ENCODE assay signal across 19 cellular contexts in genomic region chr15:65447145-65447544, GRCh38. TPM values are rescaled to one million over a fixed set of nuclear protein-coding genes. Genes with fewer than 3 reads are reported as not detected.
DNase-seq lines count a peak whose midpoint lies in the region; ATAC-seq and TF ChIP-seq lines count a peak whose summit lies in the region.
"Had no signal": no experiment of that assay in that cellular context is flagged by ENCODE, and none has a peak within 500 bp of the region (broad histone marks: within the 10 kb centered on the region; RNA-seq: fewer than 3 reads in every experiment).

No MANE protein-coding gene starts in this region.

- no peaks in the 10 kb centered on the region for H3K9me3 Mint-ChIP-seq in activated naive CD4-positive, alpha-beta T cell treated with anti-CD3 and anti-CD28 coated beads, Interleukin-2, amount 50 U/mL, for 24 hours
- H3K9me3 Mint-ChIP-seq in activated naive CD4-positive, alpha-beta T cell treated with anti-CD3 and anti-CD28 coated beads, Interleukin-2, amount 50 U/mL, for 72 hours, result no peaks in the 10 kb centered on the region
- H3K9me3 Mint-ChIP-seq in activated T-helper 17 cell treated with anti-CD3 and anti-CD28 coated beads, Interleukin-2, amount 50 U/mL, for 72 hours, result no peaks in the 10 kb centered on the region
- H3K9me3 Mint-ChIP-seq in central memory CD8-positive, alpha-beta T cell, result no peaks in the 10 kb centered on the region
- H3K9me3 Mint-ChIP-seq: CD14-positive monocyte; CD4-positive, alpha-beta T cell; GM23338; H9 had no signal

- no peak for TF ChIP-seq POLR2A in GM18505 (IDR thresholded peaks at IDR 0.05; ENCODE audit: borderline replicate concordance, extremely low read depth, insufficient read depth, insufficient read length)

- H3K4me1 Mint-ChIP-seq in activated naive CD4-positive, alpha-beta T cell treated with anti-CD3 and anti-CD28 coated beads, Interleukin-2, amount 50 U/mL, for 24 hours, result no peaks in the 10 kb centered on the region
- H3K4me1 Mint-ChIP-seq in activated T-helper 17 cell treated with anti-CD3 and anti-CD28 coated beads, Interleukin-2, amount 50 U/mL, for 72 hours, result no peaks in the 10 kb centered on the region
- H3K4me1 Mint-ChIP-seq in central memory CD8-positive, alpha-beta T cell, result no peaks in the 10 kb centered on the region
- H3K4me1 Mint-ChIP-seq: CD14-positive monocyte, GM23338 had no signal

- DNase-seq in activated naive CD4-positive, alpha-beta T cell treated with anti-CD3 and anti-CD28 coated beads, Interleukin-2, amount 50 U/mL, for 72 hours (ENCODE audit: low spot score in 2 of 2), result no peak
- no peak for DNase-seq in central memory CD8-positive, alpha-beta T cell (ENCODE audit: low spot score in 2 of 2)
- no peak for DNase-seq in OCI-M2 (lab: John Stamatoyannopoulos, UW; ENCODE audit: unreplicated experiment)
- DNase-seq: ACHN; AML-193; BE2C; Caco-2; CD4-positive, alpha-beta T cell; DMS 273 treated with DMSO at 0.1 percent for 48 hours; DMS79; EL; GDM1; H9 had no signal

- ATAC-seq in activated naive CD4-positive, alpha-beta T cell treated with anti-CD3 and anti-CD28 coated beads, Interleukin-2, amount 50 U/mL, for 72 hours, result no peak
- no peak for ATAC-seq in activated T-helper 17 cell treated with anti-CD3 and anti-CD28 coated beads, Interleukin-2, amount 50 U/mL, for 72 hours (replicated peaks)
- ATAC-seq in central memory CD8-positive, alpha-beta T cell (replicated peaks; ENCODE audit: extremely low read depth, poor library complexity, severe bottlenecking), result no peak
- ATAC-seq in GM18505 (IDR thresholded peaks at IDR 0.05; ENCODE audit: unreplicated experiment), result no peak
- ATAC-seq: GM23338, HCT116 had no signal

- peak overlapping the region; percentile 2 for H3K27ac Mint-ChIP-seq in activated naive CD4-positive, alpha-beta T cell treated with anti-CD3 and anti-CD28 coated beads, Interleukin-2, amount 50 U/mL, for 24 hours
- no peak overlapping the region for H3K27ac Mint-ChIP-seq in activated naive CD4-positive, alpha-beta T cell treated with anti-CD3 and anti-CD28 coated beads, Interleukin-2, amount 50 U/mL, for 72 hours
- peak overlapping the region; percentile 23 for H3K27ac Mint-ChIP-seq in activated T-helper 17 cell treated with anti-CD3 and anti-CD28 coated beads, Interleukin-2, amount 50 U/mL, for 72 hours
- H3K27ac Mint-ChIP-seq in central memory CD8-positive, alpha-beta T cell (ENCODE audit: low read depth), result peak overlapping the region; percentile 17
- H3K27ac Mint-ChIP-seq: CD14-positive monocyte; CD4-positive, alpha-beta T cell; GM23338; H9 had no signal

- H3K36me3 Mint-ChIP-seq in activated naive CD4-positive, alpha-beta T cell treated with anti-CD3 and anti-CD28 coated beads, Interleukin-2, amount 50 U/mL, for 24 hours, result peaks cover 10% of the 10 kb centered on the region
- H3K36me3 Mint-ChIP-seq in activated naive CD4-positive, alpha-beta T cell treated with anti-CD3 and anti-CD28 coated beads, Interleukin-2, amount 50 U/mL, for 72 hours, result no peaks in the 10 kb centered on the region
- H3K36me3 Mint-ChIP-seq in activated T-helper 17 cell treated with anti-CD3 and anti-CD28 coated beads, Interleukin-2, amount 50 U/mL, for 72 hours (ENCODE audit: low read depth), result peaks cover 85% of the 10 kb centered on the region
- H3K36me3 Mint-ChIP-seq in central memory CD8-positive, alpha-beta T cell (ENCODE audit: insufficient read depth), result peaks cover 50% of the 10 kb centered on the region

- no peak overlapping the region for H3K4me3 Mint-ChIP-seq in activated naive CD4-positive, alpha-beta T cell treated with anti-CD3 and anti-CD28 coated beads, Interleukin-2, amount 50 U/mL, for 24 hours
- H3K4me3 Mint-ChIP-seq in activated T-helper 17 cell treated with anti-CD3 and anti-CD28 coated beads, Interleukin-2, amount 50 U/mL, for 72 hours, result no peak overlapping the region
- no peak overlapping the region for H3K4me3 Mint-ChIP-seq in central memory CD8-positive, alpha-beta T cell
- H3K4me3 Mint-ChIP-seq: CD14-positive monocyte; CD4-positive, alpha-beta T cell; GM23338; H9 had no signal

- no peaks in the 10 kb centered on the region for H3K27me3 Mint-ChIP-seq in activated naive CD4-positive, alpha-beta T cell treated with anti-CD3 and anti-CD28 coated beads, Interleukin-2, amount 50 U/mL, for 24 hours
- no peaks in the 10 kb centered on the region for H3K27me3 Mint-ChIP-seq in activated T-helper 17 cell treated with anti-CD3 and anti-CD28 coated beads, Interleukin-2, amount 50 U/mL, for 72 hours
- no peaks in the 10 kb centered on the region for H3K27me3 Mint-ChIP-seq in central memory CD8-positive, alpha-beta T cell
- H3K27me3 Mint-ChIP-seq: CD4-positive, alpha-beta T cell had no signal

RNA-seq across cellular contexts. Expression of gene IGDCC4, which starts 24.4 kb away (rescaled TPM):
- under 1 TPM; 0.10 to 0.39 TPM for total RNA-seq in activated naive CD4-positive, alpha-beta T cell treated with anti-CD3 and anti-CD28 coated beads, Interleukin-2, amount 50 U/mL, for 72 hours
- under 1 TPM; 0.15 to 0.66 TPM for total RNA-seq in activated T-helper 17 cell treated with anti-CD3 and anti-CD28 coated beads, Interleukin-2, amount 50 U/mL, for 72 hours
- total RNA-seq: CD4-positive, alpha-beta T cell had no signal

Comparison
In these comparisons a context has a peak if more than half of its experiments do, and no peak if none do; other contexts are left out.
1. H3K27ac Mint-ChIP-seq: peak in activated naive CD4-positive, alpha-beta T cell treated with anti-CD3 and anti-CD28 coated beads, Interleukin-2, amount 50 U/mL, for 24 hours (single experiment), activated T-helper 17 cell treated with anti-CD3 and anti-CD28 coated beads, Interleukin-2, amount 50 U/mL, for 72 hours (single experiment) and central memory CD8-positive, alpha-beta T cell (single experiment); none in activated naive CD4-positive, alpha-beta T cell treated with anti-CD3 and anti-CD28 coated beads, Interleukin-2, amount 50 U/mL, for 72 hours (0 of 2).